ENCODE assay signal across 1 cellular context in genomic region chr6:4021133-4021861, GRCh38.
A peak's percentile ranks its signal among the peaks of the same experiment; 100 is the strongest.
TF ChIP-seq lines count a peak whose summit lies in the region.

No MANE protein-coding gene starts in this region.

TF ChIP-seq in GM12878, 131 proteins besides CTCF, POLR2A, EP300 and RAD21 (continued from another document and continues in another):
- no peak for TF ChIP-seq PBX3 (IDR thresholded peaks at IDR 0.05; ENCODE audit: insufficient replicate concordance, low read depth, low read length)
- TF ChIP-seq EED (IDR thresholded peaks at IDR 0.05; ENCODE audit: low read depth), result peak; percentile 86
- TF ChIP-seq CREB1 (IDR thresholded peaks at IDR 0.05; ENCODE audit: low read depth), result peak; percentile 89
- TF ChIP-seq HCFC1 (IDR thresholded peaks at IDR 0.05; ENCODE audit: low read length), result peak; percentile 45
- TF ChIP-seq ZBTB11 (CRISPR knock-in tag; IDR thresholded peaks at IDR 0.05), result no peak
- TF ChIP-seq NRF1 (conservative IDR thresholded peaks at IDR 0.05; ENCODE audit: low read depth, low read length), result peak; percentile 46
- peak; percentile 95 for TF ChIP-seq NR2C1 (IDR thresholded peaks at IDR 0.05)
- TF ChIP-seq HDGF (IDR thresholded peaks at IDR 0.05), result peak; percentile 73; the same call in 1 of the 2 replicates
- TF ChIP-seq SMARCA5 (IDR thresholded peaks at IDR 0.05), result peak; percentile 85
- no peak for TF ChIP-seq NFYA (IDR thresholded peaks at IDR 0.05; ENCODE audit: borderline replicate concordance, low read depth, low read length)
- TF ChIP-seq PML (IDR thresholded peaks at IDR 0.05; ENCODE audit: low read length), result peak; percentile 89
- TF ChIP-seq FOXK2 (IDR thresholded peaks at IDR 0.05), result no peak
- peak; percentile 10; the same call in 1 of the 2 replicates for TF ChIP-seq TCF12 (IDR thresholded peaks at IDR 0.05; ENCODE audit: low read depth, low read length)
- TF ChIP-seq NKRF (conservative IDR thresholded peaks at IDR 0.05), result peak; percentile 68; the same call in 1 of the 2 replicates
- peak; percentile 76; the same call in 1 of the 2 replicates for TF ChIP-seq CREM (IDR thresholded peaks at IDR 0.05; ENCODE audit: low read depth)
- TF ChIP-seq TARDBP (IDR thresholded peaks at IDR 0.05; ENCODE audit: borderline replicate concordance), result no peak
- no peak for TF ChIP-seq RCOR1 (conservative IDR thresholded peaks at IDR 0.05; ENCODE audit: low read depth, low read length)
- no peak for TF ChIP-seq STAT3 (IDR thresholded peaks at IDR 0.05; ENCODE audit: low read depth, low read length)
- TF ChIP-seq SREBF1 (IDR thresholded peaks at IDR 0.05; ENCODE audit: low read length), result no peak
- TF ChIP-seq KDM1A (IDR thresholded peaks at IDR 0.05; ENCODE audit: borderline replicate concordance), result no peak
- TF ChIP-seq USF2 (IDR thresholded peaks at IDR 0.05; ENCODE audit: borderline replicate concordance, low read depth, low read length), result no peak
- peak; percentile 60 for TF ChIP-seq GATAD2B (conservative IDR thresholded peaks at IDR 0.05; ENCODE audit: low read depth)
- no peak for TF ChIP-seq HDAC2 (IDR thresholded peaks at IDR 0.05)
- no peak for TF ChIP-seq MEF2B (IDR thresholded peaks at IDR 0.05; ENCODE audit: partially characterized antibody, poor library complexity, severe bottlenecking)
- TF ChIP-seq SMAD1 (IDR thresholded peaks at IDR 0.05; ENCODE audit: low read depth, partially characterized antibody), result peak; percentile 69
- peak; percentile 95 for TF ChIP-seq LARP7 (IDR thresholded peaks at IDR 0.05)
- peak; percentile 90 for TF ChIP-seq ZNF687 (IDR thresholded peaks at IDR 0.05)
- peak; percentile 93 for TF ChIP-seq IKZF1 (conservative IDR thresholded peaks at IDR 0.05)
- TF ChIP-seq E4F1 (IDR thresholded peaks at IDR 0.05; ENCODE audit: borderline replicate concordance, partially characterized antibody), result peak; percentile 72
- no peak for TF ChIP-seq PAX8 (IDR thresholded peaks at IDR 0.05)
- TF ChIP-seq ZNF592 (IDR thresholded peaks at IDR 0.05), result no peak
- no peak for TF ChIP-seq HSF1 (IDR thresholded peaks at IDR 0.05; ENCODE audit: low read depth, low read length)
- TF ChIP-seq TCF7 (IDR thresholded peaks at IDR 0.05; ENCODE audit: borderline replicate concordance), result no peak
- TF ChIP-seq E2F4 (IDR thresholded peaks at IDR 0.05; ENCODE audit: low read depth, low read length), result no peak
- TF ChIP-seq NR2F1 (conservative IDR thresholded peaks at IDR 0.05), result peak; percentile 50
- no peak for TF ChIP-seq MYB (IDR thresholded peaks at IDR 0.05; ENCODE audit: borderline replicate concordance, low read depth, low read length)
- peak; percentile 53 for TF ChIP-seq PKNOX1 (IDR thresholded peaks at IDR 0.05)
- no peak for TF ChIP-seq CHD4 (IDR thresholded peaks at IDR 0.05)
